In the genomic region with DNA sequence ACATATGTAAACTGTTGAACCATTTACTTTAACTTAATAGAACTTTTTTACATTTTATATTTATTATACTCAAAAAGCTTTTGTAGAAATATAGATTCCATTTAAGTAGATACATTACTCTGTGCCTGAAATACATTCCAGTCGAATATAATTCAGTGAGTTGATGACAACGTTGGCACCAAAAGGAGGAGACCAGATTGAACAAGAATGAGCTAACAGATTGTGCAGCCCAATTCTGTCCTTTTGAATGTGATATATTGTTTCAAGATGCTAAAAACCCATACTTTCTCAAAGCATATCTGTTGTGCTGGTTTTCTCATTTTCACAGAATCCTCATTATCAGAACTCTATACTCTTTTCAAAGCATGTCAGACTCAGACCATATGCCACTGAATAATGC, we compare ENCODE assay signal across 19 cellular contexts.
"Had no signal": no experiment of that assay in that cellular context is flagged by ENCODE, and none has a peak within 500 bp of the region (broad histone marks: within the 10 kb centered on the region; RNA-seq: fewer than 3 reads in every experiment).

No MANE protein-coding gene starts in this region.

- H3K27me3 Mint-ChIP-seq: activated CD4-positive, alpha-beta memory T cell treated with anti-CD3 and anti-CD28 coated beads for 36 hours; activated naive CD4-positive, alpha-beta T cell treated with anti-CD3 and anti-CD28 coated beads, Interleukin-2, amount 50 U/mL, for 24 hours; activated naive CD8-positive, alpha-beta T cell treated with anti-CD3 and anti-CD28 coated beads, Interleukin-2, amount 50 U/mL, for 24 hours; dendritic cell treated with granulocyte-macrophage colony-stimulating factor and Interleukin-4, amounts not matched to agents 40 ng/mL and 50 ng/mL, for 4 days; stimulated activated naive CD8-positive, alpha-beta T cell treated with anti-CD3 and anti-CD28 coated beads, Interleukin-15, Interleukin-2, amounts not matched to agents 100 ng/mL and 50 ng/mL, for 24 hours had no signal

- H3K4me1 Mint-ChIP-seq: activated naive CD4-positive, alpha-beta T cell treated with anti-CD3 and anti-CD28 coated beads, Interleukin-2, amount 50 U/mL, for 24 hours; activated naive CD8-positive, alpha-beta T cell treated with anti-CD3 and anti-CD28 coated beads, Interleukin-2, amount 50 U/mL, for 24 hours; endodermal cell; nephron; stimulated activated effector memory CD8-positive, alpha-beta T cell treated with anti-CD3 and anti-CD28 coated beads, Interleukin-12 subunit alpha, Interleukin-12 subunit beta, amount 100 ng/mL, for 72 hours had no signal

- DNase-seq: activated CD4-positive, alpha-beta memory T cell treated with anti-CD3 and anti-CD28 coated beads for 36 hours; activated CD4-positive, alpha-beta T cell treated with anti-CD3 and anti-CD28 coated beads for 48 hours; activated CD8-positive, alpha-beta memory T cell treated with anti-CD3 and anti-CD28 coated beads, Interleukin-2, amount 50 U/mL, for 4 hours; activated naive CD8-positive, alpha-beta T cell treated with anti-CD3 and anti-CD28 coated beads, Interleukin-2, amount 50 U/mL, for 24 hours; activated T-cell treated with anti-CD3 and anti-CD28 coated beads, Interleukin-2, amount 50 U/mL, for 1 hour; amygdala; endodermal cell; left lung; mucosa of descending colon; right lobe of liver; stimulated activated CD4-positive, alpha-beta T cell treated with anti-CD3 and anti-CD28 coated beads, Interleukin-4, amount 100 ng/mL, for 1 hour; T-helper 9 cell; trophoblast cell; uterus had no signal

- H3K4me3 Mint-ChIP-seq: activated CD4-positive, alpha-beta memory T cell treated with anti-CD3 and anti-CD28 coated beads for 36 hours; activated naive CD4-positive, alpha-beta T cell treated with anti-CD3 and anti-CD28 coated beads, Interleukin-2, amount 50 U/mL, for 24 hours; activated naive CD8-positive, alpha-beta T cell treated with anti-CD3 and anti-CD28 coated beads, Interleukin-2, amount 50 U/mL, for 24 hours; dendritic cell treated with granulocyte-macrophage colony-stimulating factor and Interleukin-4, amounts not matched to agents 40 ng/mL and 50 ng/mL, for 4 days; endodermal cell; nephron; stimulated activated effector memory CD8-positive, alpha-beta T cell treated with anti-CD3 and anti-CD28 coated beads, Interleukin-12 subunit alpha, Interleukin-12 subunit beta, amount 100 ng/mL, for 72 hours; stimulated activated naive CD8-positive, alpha-beta T cell treated with anti-CD3 and anti-CD28 coated beads, Interleukin-15, Interleukin-2, amounts not matched to agents 100 ng/mL and 50 ng/mL, for 24 hours had no signal

- H3K27ac Mint-ChIP-seq: activated CD4-positive, alpha-beta memory T cell treated with anti-CD3 and anti-CD28 coated beads for 36 hours; activated naive CD4-positive, alpha-beta T cell treated with anti-CD3 and anti-CD28 coated beads, Interleukin-2, amount 50 U/mL, for 24 hours; activated naive CD8-positive, alpha-beta T cell treated with anti-CD3 and anti-CD28 coated beads, Interleukin-2, amount 50 U/mL, for 24 hours; dendritic cell treated with granulocyte-macrophage colony-stimulating factor and Interleukin-4, amounts not matched to agents 40 ng/mL and 50 ng/mL, for 4 days; endodermal cell; nephron; stimulated activated effector memory CD8-positive, alpha-beta T cell treated with anti-CD3 and anti-CD28 coated beads, Interleukin-12 subunit alpha, Interleukin-12 subunit beta, amount 100 ng/mL, for 72 hours; stimulated activated naive CD8-positive, alpha-beta T cell treated with anti-CD3 and anti-CD28 coated beads, Interleukin-15, Interleukin-2, amounts not matched to agents 100 ng/mL and 50 ng/mL, for 24 hours had no signal

- H3K9me3 Mint-ChIP-seq: activated CD4-positive, alpha-beta memory T cell treated with anti-CD3 and anti-CD28 coated beads for 36 hours; activated naive CD4-positive, alpha-beta T cell treated with anti-CD3 and anti-CD28 coated beads, Interleukin-2, amount 50 U/mL, for 24 hours; activated naive CD8-positive, alpha-beta T cell treated with anti-CD3 and anti-CD28 coated beads, Interleukin-2, amount 50 U/mL, for 24 hours; dendritic cell treated with granulocyte-macrophage colony-stimulating factor and Interleukin-4, amounts not matched to agents 40 ng/mL and 50 ng/mL, for 4 days; endodermal cell; nephron; stimulated activated effector memory CD8-positive, alpha-beta T cell treated with anti-CD3 and anti-CD28 coated beads, Interleukin-12 subunit alpha, Interleukin-12 subunit beta, amount 100 ng/mL, for 72 hours; stimulated activated naive CD8-positive, alpha-beta T cell treated with anti-CD3 and anti-CD28 coated beads, Interleukin-15, Interleukin-2, amounts not matched to agents 100 ng/mL and 50 ng/mL, for 24 hours had no signal
